3 cellular contexts compared by ENCODE assay signal in genomic region chr11:66978229-66978628, GRCh38.
TF ChIP-seq lines count a peak whose summit lies in the region.

No MANE protein-coding gene starts in this region.

TF ChIP-seq in A549, 52 proteins besides CTCF, POLR2A, EP300 and RAD21:
- no peak for TF ChIP-seq PHF8 (IDR thresholded peaks at IDR 0.05; ENCODE audit: borderline replicate concordance, low read depth)
- no peak for TF ChIP-seq ESRRA (IDR thresholded peaks at IDR 0.05; ENCODE audit: borderline replicate concordance, low read length)
- TF ChIP-seq MAFK (IDR thresholded peaks at IDR 0.05; ENCODE audit: partially characterized antibody): peak; percentile 21

TF ChIP-seq in IMR-90, 13 proteins besides CTCF, POLR2A, EP300 and RAD21:
- no peak for TF ChIP-seq MAZ (IDR thresholded peaks at IDR 0.05; ENCODE audit: borderline replicate concordance, low read depth, low read length)
- no peak for TF ChIP-seq NFE2L2 (IDR thresholded peaks at IDR 0.05; ENCODE audit: low read depth, low read length)
- TF ChIP-seq BHLHE40 (IDR thresholded peaks at IDR 0.05; ENCODE audit: low read depth, low read length): no peak
- TF ChIP-seq MXI1 (IDR thresholded peaks at IDR 0.05; ENCODE audit: borderline replicate concordance, low read depth, low read length): no peak
- TF ChIP-seq ELK1 (IDR thresholded peaks at IDR 0.05; ENCODE audit: borderline replicate concordance, low read depth, low read length): no peak
- no peak for TF ChIP-seq CEBPB (IDR thresholded peaks at IDR 0.05; ENCODE audit: low read depth, low read length)

TF ChIP-seq in K562, 482 proteins besides CTCF, POLR2A, EP300 and RAD21:
- TF ChIP-seq ZKSCAN1 (IDR thresholded peaks at IDR 0.05; ENCODE audit: low read depth, low read length): peak; percentile 78
- no peak for TF ChIP-seq ARHGAP35 (IDR thresholded peaks at IDR 0.05; ENCODE audit: partially characterized antibody)
